ENCODE assay signal across 16 cellular contexts in genomic region chr11:36313750-36314500, GRCh38.
DNase-seq lines count a peak whose midpoint lies in the region; ATAC-seq and TF ChIP-seq lines count a peak whose summit lies in the region.
"Had no signal": no experiment of that assay in that cellular context is flagged by ENCODE, and none has a peak within 500 bp of the region (broad histone marks: within the 10 kb centered on the region; RNA-seq: fewer than 3 reads in every experiment).

No MANE protein-coding gene starts in this region.

- H3K4me1 Mint-ChIP-seq in stimulated activated memory B cell treated with anti-CD40 and anti-IgM and Interleukin-4, amounts not matched to agents 10 μg/mL and 1 μg/mL and 100 μg/mL, for 72 hours: no peaks in the 10 kb centered on the region

- H3K9me3 Mint-ChIP-seq in stimulated activated memory B cell treated with anti-CD40 and anti-IgM and Interleukin-4, amounts not matched to agents 10 μg/mL and 1 μg/mL and 100 μg/mL, for 72 hours: peaks cover 4% of the 10 kb centered on the region
- H3K9me3 Mint-ChIP-seq: activated T-helper 2 cell treated with anti-CD3 and anti-CD28 coated beads, Interferon-gamma antibody, Interleukin-2, Interleukin-4, amounts not matched to agents 10 μg/mL and 5 μg/mL and 100 μg/mL, durations not matched to agents 14 hours and 24 hours and 36 hours had no signal

- H3K27me3 Mint-ChIP-seq in stimulated activated memory B cell treated with anti-CD40 and anti-IgM and Interleukin-4, amounts not matched to agents 10 μg/mL and 1 μg/mL and 100 μg/mL, for 72 hours: peaks cover 53% of the 10 kb centered on the region

- ATAC-seq in GM19025 (IDR thresholded peaks at IDR 0.05; ENCODE audit: low read depth, unreplicated experiment) (peak; percentile 68), HG02759 (IDR thresholded peaks at IDR 0.05; ENCODE audit: unreplicated experiment) (peak; percentile 64), HG03520 (IDR thresholded peaks at IDR 0.05; ENCODE audit: unreplicated experiment) (peak; percentile 41), HG03045 (IDR thresholded peaks at IDR 0.05; ENCODE audit: unreplicated experiment) (no peak)
- peak; percentile 25 for ATAC-seq in stimulated activated memory B cell treated with anti-CD40 and anti-IgM and Interleukin-4, amounts not matched to agents 10 μg/mL and 1 μg/mL and 100 μg/mL, for 72 hours
- ATAC-seq: esophagus mucosa had no signal

- no peak for TF ChIP-seq CTCF in GM13976 (IDR thresholded peaks at IDR 0.05; ENCODE audit: borderline replicate concordance, control extremely low read depth, extremely low read depth, insufficient read depth, missing control alignments)

- no peaks in the 10 kb centered on the region for H3K36me3 Mint-ChIP-seq in stimulated activated memory B cell treated with anti-CD40 and anti-IgM and Interleukin-4, amounts not matched to agents 10 μg/mL and 1 μg/mL and 100 μg/mL, for 72 hours

- DNase-seq in GM13976 (ENCODE audit: low spot score): no peak
- no peak for DNase-seq in NCI-H1048 (lab: John Stamatoyannopoulos, UW)
- no peak for DNase-seq in NCI-H526 treated with DMSO at 0.1 percent for 48 hours (lab: John Stamatoyannopoulos, UW)
- DNase-seq: C1 segment of cervical spinal cord, DMS79, heart left ventricle, IMR-90, kidney, OCI-M1 had no signal

- no peak overlapping the region for H3K27ac Mint-ChIP-seq in stimulated activated memory B cell treated with anti-CD40 and anti-IgM and Interleukin-4, amounts not matched to agents 10 μg/mL and 1 μg/mL and 100 μg/mL, for 72 hours
- H3K27ac Mint-ChIP-seq: activated T-helper 2 cell treated with anti-CD3 and anti-CD28 coated beads, Interferon-gamma antibody, Interleukin-2, Interleukin-4, amounts not matched to agents 10 μg/mL and 5 μg/mL and 100 μg/mL, durations not matched to agents 14 hours and 24 hours and 36 hours had no signal

- H3K4me3 Mint-ChIP-seq in stimulated activated memory B cell treated with anti-CD40 and anti-IgM and Interleukin-4, amounts not matched to agents 10 μg/mL and 1 μg/mL and 100 μg/mL, for 72 hours: no peak overlapping the region

- in situ Hi-C loops in GM13976 (cut with MboI; ENCODE audit: low sequenced_read_pairs, unreplicated experiment): no loop called here
